10 cellular contexts compared by ENCODE assay signal in the genomic region with DNA sequence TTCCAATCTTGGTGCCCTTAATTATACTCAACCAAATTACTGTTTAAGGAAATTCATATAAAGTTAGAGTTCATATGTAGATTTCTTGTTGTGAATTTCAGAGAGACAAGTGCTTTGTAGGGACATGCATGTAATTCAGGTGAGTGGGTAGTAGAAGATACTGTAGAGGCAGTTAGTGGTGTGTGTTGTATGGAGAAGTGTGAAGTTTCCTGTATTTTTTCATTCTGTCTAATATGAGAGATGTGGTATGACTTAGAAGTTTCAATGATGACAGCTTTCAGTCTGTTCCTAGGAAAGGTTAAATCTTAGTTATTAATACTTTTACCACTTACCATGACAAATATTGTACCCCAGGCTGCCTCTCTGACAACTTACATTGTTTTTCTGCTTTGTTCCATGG.
"Had no signal": no experiment of that assay in that cellular context is flagged by ENCODE, and none has a peak within 500 bp of the region (broad histone marks: within the 10 kb centered on the region; RNA-seq: fewer than 3 reads in every experiment).

No MANE protein-coding gene starts in this region.

- H3K9me3 ChIP-seq: HAP-1 had no signal

- ATAC-seq: HCT116, HepG2 had no signal

- H3K4me2 ChIP-seq: KMS-11 had no signal

- H3K9ac ChIP-seq: GM23248, KMS-11 had no signal

- H3K36me3 Mint-ChIP-seq: IgD-negative memory B cell had no signal

- DNase-seq: GM23248, H7, HFFc6, KBM-7 had no signal

- H3K4me3 Mint-ChIP-seq: HFFc6, IgD-negative memory B cell had no signal

- H3K4me1 Mint-ChIP-seq: IgD-negative memory B cell had no signal

- H2AFZ ChIP-seq: GM23248 had no signal

- H3K4me1 ChIP-seq: HAP-1 had no signal

- H3K27me3 Mint-ChIP-seq: IgD-negative memory B cell had no signal

- H3K27ac ChIP-seq: GM23248, HL-60, KMS-11 had no signal

- H3K4me3 ChIP-seq: GM23248, HAP-1 had no signal

- H3K36me3 ChIP-seq: HAP-1 had no signal

- H3K27ac Mint-ChIP-seq: HFFc6, IgD-negative memory B cell had no signal
